In the genomic region with DNA sequence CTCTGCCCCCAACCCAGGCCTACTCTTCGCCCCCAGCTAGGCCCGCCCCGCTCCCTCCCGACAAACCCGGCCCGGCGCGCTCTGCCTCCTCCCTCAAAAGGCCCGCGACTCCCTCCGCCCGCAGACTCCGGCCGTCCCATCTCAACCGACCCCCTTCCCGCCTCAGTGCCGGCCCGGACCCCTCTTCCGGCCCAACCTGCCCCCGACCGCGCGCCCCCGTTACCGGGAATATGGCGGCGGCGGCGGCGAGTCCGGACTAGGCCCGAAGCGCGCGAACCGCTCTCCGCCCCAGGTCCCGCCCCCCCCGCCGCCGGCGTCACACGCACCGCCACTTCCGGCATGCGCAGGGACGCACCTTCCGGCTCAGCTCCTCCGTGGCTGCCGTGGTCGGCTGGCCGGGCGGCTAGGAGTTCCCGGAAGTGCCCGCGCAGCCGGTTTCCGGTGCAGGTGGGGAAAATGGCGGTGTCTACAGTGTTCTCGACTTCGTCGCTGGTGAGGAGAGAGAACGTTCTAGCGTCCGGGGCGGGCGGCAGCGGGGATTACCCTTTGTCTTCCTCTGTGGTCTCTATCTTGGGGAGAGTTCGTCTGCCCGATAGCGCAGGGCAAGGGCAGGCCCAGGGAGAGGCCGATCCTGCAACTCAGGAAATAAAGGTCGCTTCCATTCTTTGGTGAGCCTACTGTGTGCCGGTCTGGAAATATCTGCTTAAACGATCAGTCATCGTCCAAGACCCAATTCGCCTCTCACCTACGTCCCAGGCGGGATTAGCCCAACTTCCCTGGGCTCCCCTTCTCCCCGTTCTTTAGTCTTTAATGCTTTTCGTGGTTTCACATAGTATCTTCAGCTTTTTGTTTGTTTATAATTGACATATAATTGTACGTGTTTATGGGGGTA, we compare ENCODE assay signal across 8 cellular contexts. TPM values are rescaled to one million over a fixed set of nuclear protein-coding genes. Genes with fewer than 3 reads are reported as not detected.
A peak's percentile ranks its signal among the peaks of the same experiment; 100 is the strongest.
DNase-seq lines count a peak whose midpoint lies in the region; ATAC-seq and TF ChIP-seq lines count a peak whose summit lies in the region.

A gene with protein sequence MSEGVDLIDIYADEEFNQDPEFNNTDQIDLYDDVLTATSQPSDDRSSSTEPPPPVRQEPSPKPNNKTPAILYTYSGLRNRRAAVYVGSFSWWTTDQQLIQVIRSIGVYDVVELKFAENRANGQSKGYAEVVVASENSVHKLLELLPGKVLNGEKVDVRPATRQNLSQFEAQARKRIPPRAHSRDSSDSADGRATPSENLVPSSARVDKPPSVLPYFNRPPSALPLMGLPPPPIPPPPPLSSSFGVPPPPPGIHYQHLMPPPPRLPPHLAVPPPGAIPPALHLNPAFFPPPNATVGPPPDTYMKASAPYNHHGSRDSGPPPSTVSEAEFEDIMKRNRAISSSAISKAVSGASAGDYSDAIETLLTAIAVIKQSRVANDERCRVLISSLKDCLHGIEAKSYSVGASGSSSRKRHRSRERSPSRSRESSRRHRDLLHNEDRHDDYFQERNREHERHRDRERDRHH (minus strand): TSS at position 285 of the 892 bp plus-strand sequence. CDS start 740 bp downstream, outside the sequence.
A gene (plus strand): TSS at position 434 of the 892 bp plus-strand sequence. CDS start 23 bp downstream, at position 457.

- H3K4me3 Mint-ChIP-seq in T-helper 17 cell, result peak within 1 kb of the TSS; percentile 96
- peak within 1 kb of the TSS; percentile 99 for H3K4me3 Mint-ChIP-seq in progenitor cell of endocrine pancreas (ENCODE audit: low read depth)

- H3K27me3 ChIP-seq in left ventricle myocardium inferior (ENCODE audit: low read depth) (no peaks in the 10 kb centered on the region), upper lobe of right lung (no peaks in the 10 kb centered on the region)

- intact Hi-C loops in left ventricle myocardium inferior (cut with micrococcal nuclease), result no loop called here
- intact Hi-C loops in upper lobe of right lung (cut with DNase I), result no loop called here

- H3K27me3 Mint-ChIP-seq in T-helper 17 cell (no peaks in the 10 kb centered on the region), progenitor cell of endocrine pancreas (no peaks in the 10 kb centered on the region)

- no peaks in the 10 kb centered on the region for H3K36me3 Mint-ChIP-seq in T-helper 17 cell (ENCODE audit: low read depth)
- peaks cover 26% of the 10 kb centered on the region for H3K36me3 Mint-ChIP-seq in progenitor cell of endocrine pancreas (ENCODE audit: insufficient read depth)

- H3K4me3 ChIP-seq in left ventricle myocardium inferior (peak within 1 kb of the TSS; percentile 88), upper lobe of right lung (peak within 1 kb of the TSS; percentile 77)

- H3K9me3 Mint-ChIP-seq in progenitor cell of endocrine pancreas (ENCODE audit: low read depth), result no peaks in the 10 kb centered on the region

- ATAC-seq in GM18498 (IDR thresholded peaks at IDR 0.05; ENCODE audit: unreplicated experiment) (peak; percentile 83), HG02885 (IDR thresholded peaks at IDR 0.05; ENCODE audit: poor library complexity, unreplicated experiment) (peak; percentile 92), T-helper 17 cell (peak; percentile 91), upper lobe of right lung (peak; percentile 99)

- DNase-seq in NCI-H187 (lab: John Stamatoyannopoulos, UW), result peak; percentile 79 to 89
- peak; percentile 97 to 98 (median 97) for DNase-seq in T-helper 17 cell
- DNase-seq in amygdala (lab: John Stamatoyannopoulos, UW), result peak; percentile 76 to 99 (median 94)
- peak; percentile 98 for DNase-seq in left ventricle myocardium inferior
- peak; percentile 95 for DNase-seq in progenitor cell of endocrine pancreas (ENCODE audit: low spot score, unreplicated experiment)
- DNase-seq in upper lobe of right lung, result peak; percentile 99

- no peaks in the 10 kb centered on the region for H3K9me3 ChIP-seq in T-helper 17 cell (ENCODE audit: control insufficient read depth, low read length, poor library complexity, severe bottlenecking)
- H3K9me3 ChIP-seq in left ventricle myocardium inferior (replicated peaks), result no peaks in the 10 kb centered on the region
- H3K9me3 ChIP-seq in upper lobe of right lung, result no peaks in the 10 kb centered on the region

- H3K4me1 Mint-ChIP-seq in T-helper 17 cell (peaks cover 34% of the 10 kb centered on the region), progenitor cell of endocrine pancreas (ENCODE audit: low read depth) (peaks cover 20% of the 10 kb centered on the region)

- H3K27ac ChIP-seq in left ventricle myocardium inferior (replicated peaks), result peak within 1 kb of the TSS; percentile 96
- peak within 1 kb of the TSS; percentile 91 for H3K27ac ChIP-seq in upper lobe of right lung

- H3K27ac Mint-ChIP-seq in T-helper 17 cell (peak within 1 kb of the TSS; percentile 98), progenitor cell of endocrine pancreas (peak within 1 kb of the TSS; percentile 100)

- H3K36me3 ChIP-seq in left ventricle myocardium inferior (peaks cover 40% of the 10 kb centered on the region), upper lobe of right lung (peaks cover 41% of the 10 kb centered on the region)

- TF ChIP-seq CTCF in left ventricle myocardium inferior (IDR thresholded peaks at IDR 0.05; ENCODE audit: borderline replicate concordance) (no peak), progenitor cell of endocrine pancreas (IDR thresholded peaks at IDR 0.05; ENCODE audit: unreplicated experiment) (no peak), upper lobe of right lung (IDR thresholded peaks at IDR 0.05) (no peak)

- peaks cover 74% of the 10 kb centered on the region for H3K4me1 ChIP-seq in left ventricle myocardium inferior
- peaks cover 32% of the 10 kb centered on the region for H3K4me1 ChIP-seq in upper lobe of right lung

RNA-seq across cellular contexts. Expression of the first gene that starts in this region (rescaled TPM):
- total RNA-seq in T-helper 17 cell, result 100 to 1,000 TPM in 1 of 2 donors, 10 to 100 TPM in 1; 94.7 to 104 TPM
- 39.9 TPM for total RNA-seq in left ventricle myocardium inferior
- 133 and 134 TPM in 2 replicates for total RNA-seq in progenitor cell of endocrine pancreas
- total RNA-seq in upper lobe of right lung, result 75.8 TPM

RNA-seq across cellular contexts. Expression of the second gene that starts in this region (rescaled TPM):
- total RNA-seq in T-helper 17 cell (10 to 100 TPM; 31.1 to 32.7 TPM), left ventricle myocardium inferior (38.1 TPM), progenitor cell of endocrine pancreas (42.2 and 42.9 TPM in 2 replicates), upper lobe of right lung (34.1 TPM)

Comparison
In these comparisons a context has a peak if more than half of its experiments do, and no peak if none do; other contexts are left out.
1. Peak in every context shown above with its lines: DNase-seq, ATAC-seq, H3K4me3 ChIP-seq and H3K27ac ChIP-seq.